In genomic region chr19:14773722-14774121, GRCh38 we compare ENCODE assay signal across 1 cellular context. TPM values are rescaled to one million over a fixed set of nuclear protein-coding genes. Genes with fewer than 3 reads are reported as not detected.
"Had no signal": no experiment of that assay in that cellular context is flagged by ENCODE, and none has a peak within 500 bp of the region (broad histone marks: within the 10 kb centered on the region; RNA-seq: fewer than 3 reads in every experiment).

No MANE protein-coding gene starts in this region.

RNA-seq across cellular contexts. Expression of gene ADGRE2, which starts 4.6 kb away (rescaled TPM):
- total RNA-seq: endothelial cell of umbilical vein had no signal
- polyA plus RNA-seq: endothelial cell of umbilical vein had no signal
